ENCODE assay signal across 8 cellular contexts in the genomic region with DNA sequence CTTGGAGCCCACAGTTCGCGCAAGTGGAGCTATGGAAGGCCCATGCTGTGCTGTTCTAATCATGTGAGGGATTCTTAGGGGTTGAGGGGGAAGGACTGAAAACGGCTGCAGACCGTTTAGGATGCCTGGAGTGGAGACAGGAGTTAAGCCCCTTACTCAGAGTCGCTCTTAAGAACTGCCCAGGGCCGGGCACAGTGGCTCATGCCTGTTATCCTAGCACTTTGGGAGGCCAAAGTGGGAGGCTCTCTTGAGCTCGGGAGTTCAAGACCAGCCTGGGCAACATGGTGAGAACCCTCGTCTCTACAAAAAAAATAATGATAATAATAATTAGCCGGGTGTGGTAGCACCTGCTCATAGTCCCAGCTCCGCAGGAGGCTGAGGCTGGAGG. TPM values are rescaled to one million over a fixed set of nuclear protein-coding genes. Genes with fewer than 3 reads are reported as not detected.
DNase-seq lines count a peak whose midpoint lies in the region; ATAC-seq lines count a peak whose summit lies in the region.

No MANE protein-coding gene starts in this region.

- H3K36me3 ChIP-seq in HUES48 (ENCODE audit: control insufficient read depth, insufficient read depth, low read length) (0 out of 2 replicates have a peak, but pooled peaks cover 2% of the 10 kb centered on the region), iPS-20b (ENCODE audit: insufficient read depth, low read depth, low read length) (peaks cover 7% of the 10 kb centered on the region), stomach smooth muscle (ENCODE audit: control insufficient read depth in 2 of 2, insufficient read depth in 2 of 2, low read length in 2 of 2) (no peaks in the 10 kb centered on the region)

- no peaks in the 10 kb centered on the region for H3K9me3 Mint-ChIP-seq in activated T-helper 1 cell treated with anti-CD3 and anti-CD28 coated beads, Interleukin-12 subunit alpha, Interleukin-12 subunit beta, Interleukin-2, Interleukin-4 antibody, amounts not matched to agents 30 ng/mL and 10 ng/mL and 1 ng/mL, durations not matched to agents 14 hours and 24 hours and 36 hours

- no peak for ATAC-seq in GM18909 (IDR thresholded peaks at IDR 0.05; ENCODE audit: poor library complexity, unreplicated experiment)
- no peak for ATAC-seq in GM21526 (IDR thresholded peaks at IDR 0.05; ENCODE audit: low FRiP score, unreplicated experiment)

- peaks cover 15% of the 10 kb centered on the region for H3K4me1 Mint-ChIP-seq in activated T-helper 1 cell treated with anti-CD3 and anti-CD28 coated beads, Interleukin-12 subunit alpha, Interleukin-12 subunit beta, Interleukin-2, Interleukin-4 antibody, amounts not matched to agents 30 ng/mL and 10 ng/mL and 1 ng/mL, durations not matched to agents 14 hours and 24 hours and 36 hours (ENCODE audit: low read depth)

- peaks cover 4% of the 10 kb centered on the region; the same call in 1 of the 2 replicates for H3K27me3 ChIP-seq in HUES48 (ENCODE audit: control insufficient read depth, insufficient read depth, low read length)
- peaks cover 11% of the 10 kb centered on the region; the same call in 1 of the 2 replicates for H3K27me3 ChIP-seq in iPS-20b (ENCODE audit: insufficient read depth, low read length)
- H3K27me3 ChIP-seq in stomach smooth muscle (ENCODE audit: control insufficient read depth in 1 of 2, insufficient read depth in 2 of 2, low read length in 2 of 2): no peaks in the 10 kb centered on the region

- intact Hi-C loops in activated T-helper 1 cell treated with anti-CD3 and anti-CD28 coated beads, Interleukin-12 subunit alpha, Interleukin-12 subunit beta, Interleukin-2, Interleukin-4 antibody, amounts not matched to agents 30 ng/mL and 10 ng/mL and 1 ng/mL, durations not matched to agents 14 hours and 24 hours and 36 hours (cut with micrococcal nuclease): no loop called here

- H3K4me3 ChIP-seq in HUES48 (ENCODE audit: low read depth, low read length): peak overlapping the region; percentile 92
- H3K4me3 ChIP-seq in iPS-20b (ENCODE audit: low read length): peak overlapping the region; percentile 86
- peak overlapping the region; percentile 67 to 87 for H3K4me3 ChIP-seq in stomach smooth muscle (ENCODE audit: low read length in 2 of 2)

- in situ Hi-C loops in G401 (cut with HindIII; ENCODE audit: low sequenced_read_pairs): no loop called here

- H3K9me3 ChIP-seq in HUES48 (ENCODE audit: control insufficient read depth, insufficient read depth, low read length) (no peaks in the 10 kb centered on the region), iPS-20b (ENCODE audit: insufficient read depth, low read depth, low read length) (no peaks in the 10 kb centered on the region), stomach smooth muscle (ENCODE audit: control insufficient read depth in 2 of 2, low read length in 2 of 2) (no peaks in the 10 kb centered on the region)

- H3K27ac ChIP-seq in HUES48 (ENCODE audit: low read depth, low read length) (peak overlapping the region; percentile 86), iPS-20b (ENCODE audit: low read length) (peak overlapping the region; percentile 75), stomach smooth muscle (ENCODE audit: low read length) (peak overlapping the region; percentile 100)

- H3K4me1 ChIP-seq in HUES48 (ENCODE audit: control insufficient read depth, insufficient read depth, low read length) (0 out of 2 replicates have a peak, but pooled peaks cover 8% of the 10 kb centered on the region), iPS-20b (ENCODE audit: insufficient read depth, low read length) (no peaks in the 10 kb centered on the region), stomach smooth muscle (ENCODE audit: control insufficient read depth, insufficient read depth, low read length) (peaks cover 27% of the 10 kb centered on the region)

- 0 out of 2 replicates have a peak overlapping the region, but pooled peaks have one; percentile 87 for H3K9ac ChIP-seq in HUES48 (ENCODE audit: low read depth, low read length)
- peak overlapping the region; percentile 85; the same call in 1 of the 2 replicates for H3K9ac ChIP-seq in iPS-20b (ENCODE audit: low read depth, low read length)
- H3K9ac ChIP-seq in stomach smooth muscle (ENCODE audit: low read length in 2 of 2): peak overlapping the region; percentile 95 to 97

- H3K27ac Mint-ChIP-seq in activated T-helper 1 cell treated with anti-CD3 and anti-CD28 coated beads, Interleukin-12 subunit alpha, Interleukin-12 subunit beta, Interleukin-2, Interleukin-4 antibody, amounts not matched to agents 30 ng/mL and 10 ng/mL and 1 ng/mL, durations not matched to agents 14 hours and 24 hours and 36 hours: peak overlapping the region; percentile 93

- DNase-seq in activated T-helper 1 cell treated with anti-CD3 and anti-CD28 coated beads, Interleukin-12 subunit alpha, Interleukin-12 subunit beta, Interleukin-2, Interleukin-4 antibody, amounts not matched to agents 30 ng/mL and 10 ng/mL and 1 ng/mL, durations not matched to agents 14 hours and 24 hours and 36 hours (ENCODE audit: low spot score): no peak
- no peak for DNase-seq in G401 (ENCODE audit: low spot score)
- no peak for DNase-seq in OCI-M2 (lab: John Stamatoyannopoulos, UW; ENCODE audit: unreplicated experiment)

- H3K4me3 Mint-ChIP-seq in activated T-helper 1 cell treated with anti-CD3 and anti-CD28 coated beads, Interleukin-12 subunit alpha, Interleukin-12 subunit beta, Interleukin-2, Interleukin-4 antibody, amounts not matched to agents 30 ng/mL and 10 ng/mL and 1 ng/mL, durations not matched to agents 14 hours and 24 hours and 36 hours: no peak overlapping the region

- H3K27me3 Mint-ChIP-seq in activated T-helper 1 cell treated with anti-CD3 and anti-CD28 coated beads, Interleukin-12 subunit alpha, Interleukin-12 subunit beta, Interleukin-2, Interleukin-4 antibody, amounts not matched to agents 30 ng/mL and 10 ng/mL and 1 ng/mL, durations not matched to agents 14 hours and 24 hours and 36 hours (ENCODE audit: insufficient read depth): no peaks in the 10 kb centered on the region

- peaks cover 3% of the 10 kb centered on the region for H3K36me3 Mint-ChIP-seq in activated T-helper 1 cell treated with anti-CD3 and anti-CD28 coated beads, Interleukin-12 subunit alpha, Interleukin-12 subunit beta, Interleukin-2, Interleukin-4 antibody, amounts not matched to agents 30 ng/mL and 10 ng/mL and 1 ng/mL, durations not matched to agents 14 hours and 24 hours and 36 hours (ENCODE audit: low read depth)

RNA-seq across cellular contexts. Expression of gene ZNF672, which starts 1.1 kb away (rescaled TPM):
- total RNA-seq in activated T-helper 1 cell treated with anti-CD3 and anti-CD28 coated beads, Interleukin-12 subunit alpha, Interleukin-12 subunit beta, Interleukin-2, Interleukin-4 antibody, amounts not matched to agents 30 ng/mL and 10 ng/mL and 1 ng/mL, durations not matched to agents 14 hours and 24 hours and 36 hours: 42.3 and 45.2 TPM in 2 replicates
- total RNA-seq in G401 (2014; rRNA removed; shearing (Covaris generic)): 57.1 and 63.1 TPM in 2 replicates

RNA-seq across cellular contexts. Expression of gene SH3BP5L, which starts 13.4 kb away (rescaled TPM):
- 29.0 and 30.9 TPM in 2 replicates for total RNA-seq in activated T-helper 1 cell treated with anti-CD3 and anti-CD28 coated beads, Interleukin-12 subunit alpha, Interleukin-12 subunit beta, Interleukin-2, Interleukin-4 antibody, amounts not matched to agents 30 ng/mL and 10 ng/mL and 1 ng/mL, durations not matched to agents 14 hours and 24 hours and 36 hours
- 23.1 and 24.6 TPM in 2 replicates for total RNA-seq in G401 (2014; rRNA removed; shearing (Covaris generic))

RNA-seq across cellular contexts. Expression of gene ZNF692, which starts 19.7 kb away (rescaled TPM):
- 89.6 and 91.0 TPM in 2 replicates for total RNA-seq in activated T-helper 1 cell treated with anti-CD3 and anti-CD28 coated beads, Interleukin-12 subunit alpha, Interleukin-12 subunit beta, Interleukin-2, Interleukin-4 antibody, amounts not matched to agents 30 ng/mL and 10 ng/mL and 1 ng/mL, durations not matched to agents 14 hours and 24 hours and 36 hours
- total RNA-seq in G401 (2014; rRNA removed; shearing (Covaris generic)): 7.9 and 12.7 TPM in 2 replicates
